ENCODE assay signal across 8 cellular contexts in the genomic region with DNA sequence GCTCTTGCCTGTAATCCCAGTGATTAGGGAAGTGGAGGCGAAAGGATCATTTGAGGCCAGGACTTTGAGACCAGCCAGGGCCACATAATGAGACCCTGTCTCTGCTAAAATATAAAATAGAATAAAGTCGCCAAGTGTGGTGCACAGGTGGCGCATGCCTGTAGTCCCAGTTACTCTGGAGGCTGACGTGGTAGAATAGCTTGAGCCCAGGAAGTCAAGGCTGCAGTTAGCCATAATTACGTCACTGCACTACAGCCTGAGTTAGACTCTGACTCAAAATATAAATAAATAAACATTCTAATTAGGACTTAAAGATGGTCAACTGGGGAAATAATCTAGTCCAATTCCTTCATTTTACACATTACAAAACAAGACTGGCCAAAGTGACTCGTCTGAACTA. TPM values are rescaled to one million over a fixed set of nuclear protein-coding genes. Genes with fewer than 3 reads are reported as not detected.
DNase-seq lines count a peak whose midpoint lies in the region; ATAC-seq, FAIRE-seq and TF ChIP-seq lines count a peak whose summit lies in the region.

No MANE protein-coding gene starts in this region.

- TF ChIP-seq POLR2A in adrenal gland (IDR thresholded peaks at IDR 0.05) = peak in 1 of 2 donors; percentile 51

- peaks cover 0 to 40% of the 10 kb centered on the region in 2 donors for H3K36me3 ChIP-seq in adrenal gland (replicated peaks in 1 of 2)
- peaks cover 11 to 16% of the 10 kb centered on the region in 2 donors for H3K36me3 ChIP-seq in small intestine (ENCODE audit: control insufficient read depth in 2 of 2, insufficient read depth in 2 of 2, low read length in 2 of 2)

- 9 to 14% (median 13%) methylated on average over 6 of the region's 6 CpGs for WGBS in adrenal gland, 4 donors
- WGBS in small intestine, 3 donors = 3 to 15% (median 5%) methylated on average over 6 of the region's 6 CpGs

- H3K9me3 ChIP-seq in adrenal gland (replicated peaks in 1 of 3) = no peaks in the 10 kb centered on the region
- no peaks in the 10 kb centered on the region for H3K9me3 ChIP-seq in small intestine (ENCODE audit: control insufficient read depth, low read depth)

- H3K4me3 ChIP-seq in adrenal gland = peak overlapping the region; percentile 76 to 97 (median 90)
- H3K4me3 ChIP-seq in iPS-11a (ENCODE audit: low read depth, low read length) = peak overlapping the region; percentile 58
- peak overlapping the region; percentile 89 to 90 for H3K4me3 ChIP-seq in small intestine (ENCODE audit: low read depth in 1 of 2, low read length in 2 of 2)

- H3K27me3 ChIP-seq in adrenal gland (no peaks in the 10 kb centered on the region), small intestine (ENCODE audit: control insufficient read depth in 2 of 2, insufficient read depth in 2 of 2, low read length in 2 of 2) (no peaks in the 10 kb centered on the region)

- no peak for FAIRE-seq in small intestine (lab: Jason Lieb, UNC)

- peak; percentile 34 for DNase-seq in AG08396 (ENCODE audit: low spot score)
- peak; percentile 12 for DNase-seq in NCI-H460 (ENCODE audit: extremely low read depth, low read depth)
- DNase-seq in adrenal gland = peak; percentile 60 to 89 (median 78)
- peak; percentile 71 for DNase-seq in small intestine
- DNase-seq in GOT3 (lab: John Stamatoyannopoulos, UW) = no peak

- TF ChIP-seq CTCF in adrenal gland (IDR thresholded peaks at IDR 0.05) = no peak

- peaks cover 9 to 34% of the 10 kb centered on the region in 2 donors for H3K4me1 ChIP-seq in adrenal gland (replicated peaks in 1 of 2)
- peaks cover 0 to 3% of the 10 kb centered on the region in 2 donors for H3K4me1 ChIP-seq in small intestine (ENCODE audit: control insufficient read depth in 2 of 2, insufficient read depth in 1 of 2, low read depth in 1 of 2, low read length in 1 of 2)

- intact Hi-C loops in adrenal gland (cut with DNase I) = no loop called here

- ATAC-seq in GM18867 (IDR thresholded peaks at IDR 0.05; ENCODE audit: unreplicated experiment) (peak; percentile 21), HG03342 (IDR thresholded peaks at IDR 0.05; ENCODE audit: unreplicated experiment) (no peak)

- H3K27ac ChIP-seq in adrenal gland (peak overlapping the region; percentile 93 to 98 (median 95)), small intestine (ENCODE audit: low read depth in 1 of 2, low read length in 1 of 2) (peak overlapping the region; percentile 89 to 98)

RNA-seq across cellular contexts. Expression of a gene that starts 0.8 kb away (rescaled TPM):
- 141 and 167 TPM in 2 replicates for total RNA-seq in NCI-H460 (2014; rRNA removed; shearing (Covaris generic))
- polyA plus RNA-seq in NCI-H460 (2014; cell fraction: nucleus; rRNA removed) = 240 and 296 TPM in 2 replicates
- total RNA-seq in adrenal gland = 1,000 to 10,000 TPM in 2 of 8 donors, 100 to 1,000 TPM in 6; 543 to 1,329 (median 785) TPM
- 100 to 1,000 TPM; 217 to 816 (median 352) TPM for polyA plus RNA-seq in adrenal gland
- polyA plus RNA-seq in small intestine = 100 to 1,000 TPM; 679 to 788 (median 772) TPM

RNA-seq across cellular contexts. Expression of a gene that starts 10.7 kb away (rescaled TPM):
- not detected in 2 replicates for total RNA-seq in NCI-H460 (2014; rRNA removed; shearing (Covaris generic))
- not detected in 2 replicates for polyA plus RNA-seq in NCI-H460 (2014; cell fraction: nucleus; rRNA removed)
- 1 to 10 TPM in 2 of 8 donors, not detected in 6; 1.6 to 2.5 TPM for total RNA-seq in adrenal gland
- polyA plus RNA-seq in adrenal gland (not detected), small intestine (1 to 10 TPM in 1 of 3 donors, not detected in 2; 2.1 TPM)

RNA-seq across cellular contexts. Expression of a gene that starts 12.8 kb away (rescaled TPM):
- total RNA-seq in NCI-H460 (2014; rRNA removed; shearing (Covaris generic)) = not detected in 2 replicates
- 0.25 TPM in 1 of 2 replicates, not detected in the other for polyA plus RNA-seq in NCI-H460 (2014; cell fraction: nucleus; rRNA removed)
- total RNA-seq in adrenal gland = 10 to 100 TPM in 1 of 8 donors, 1 to 10 TPM in 7; 2.2 to 10.2 (median 6.0) TPM
- polyA plus RNA-seq in adrenal gland (1 to 10 TPM in 2 of 3 donors, under 1 TPM in 1; 0.60 to 9.3 (median 5.8) TPM), small intestine (1 to 10 TPM in 1 of 3 donors, under 1 TPM in 2; 0.49 to 1.6 (median 0.81) TPM)

RNA-seq across cellular contexts. Expression of a gene that starts 41.4 kb away (rescaled TPM):
- total RNA-seq in NCI-H460 (2014; rRNA removed; shearing (Covaris generic)) = 81.5 and 99.4 TPM in 2 replicates
- 99.7 and 107 TPM in 2 replicates for polyA plus RNA-seq in NCI-H460 (2014; cell fraction: nucleus; rRNA removed)
- 100 to 1,000 TPM; 118 to 230 (median 181) TPM for total RNA-seq in adrenal gland
- polyA plus RNA-seq in adrenal gland (100 to 1,000 TPM in 1 of 3 donors, 10 to 100 TPM in 2; 75.6 to 142 (median 92.3) TPM), small intestine (100 to 1,000 TPM in 1 of 3 donors, 10 to 100 TPM in 2; 45.0 to 114 (median 71.3) TPM)

RNA-seq across cellular contexts. Expression of a gene that starts 53.9 kb away (rescaled TPM):
- total RNA-seq in NCI-H460 (2014; rRNA removed; shearing (Covaris generic)) = 134 and 137 TPM in 2 replicates
- 97.8 and 147 TPM in 2 replicates for polyA plus RNA-seq in NCI-H460 (2014; cell fraction: nucleus; rRNA removed)
- 100 to 1,000 TPM in 2 of 8 donors, 10 to 100 TPM in 6; 51.6 to 128 (median 85.3) TPM for total RNA-seq in adrenal gland
- polyA plus RNA-seq in adrenal gland (100 to 1,000 TPM; 142 to 240 (median 163) TPM), small intestine (100 to 1,000 TPM in 1 of 3 donors, 10 to 100 TPM in 2; 71.3 to 131 (median 73.6) TPM)
